ENCODE assay signal across 8 cellular contexts in the genomic region with DNA sequence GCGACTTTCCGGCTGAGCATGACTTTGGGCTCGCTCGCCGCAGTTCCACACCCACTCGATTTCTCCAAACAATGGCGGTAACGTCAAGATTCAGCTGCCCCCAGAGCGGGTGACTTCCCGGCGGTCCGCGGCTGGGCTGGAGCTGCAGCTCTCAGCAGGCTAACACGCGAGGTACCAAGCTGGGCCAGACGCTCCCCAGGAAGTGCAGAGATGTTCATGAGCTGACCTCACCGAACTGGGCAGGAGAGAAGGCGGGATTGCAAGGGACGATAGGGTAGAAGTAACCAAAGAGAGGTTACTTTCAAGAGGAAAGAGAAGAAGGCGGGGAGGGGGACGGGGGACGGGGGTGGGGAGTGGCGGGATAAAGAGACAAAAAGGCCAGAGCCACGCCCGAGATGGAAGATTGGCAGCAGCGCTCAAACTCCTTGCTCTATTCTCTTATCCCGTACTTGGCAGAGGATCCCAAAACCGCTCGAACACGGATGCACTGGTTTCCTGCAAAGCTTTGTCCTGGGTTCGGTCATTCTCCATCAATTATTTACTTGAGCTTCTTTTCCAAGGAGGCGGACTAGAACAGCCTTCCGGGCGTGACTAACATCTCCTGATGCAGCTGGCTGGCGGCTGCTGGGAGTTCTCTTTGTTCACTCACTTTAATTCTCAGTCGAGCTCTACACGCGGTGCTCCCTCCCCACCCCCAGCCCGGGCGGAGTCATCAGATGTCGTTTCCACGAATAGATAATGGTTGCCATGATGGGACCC.
A peak's percentile ranks its signal among the peaks of the same experiment; 100 is the strongest.
DNase-seq lines count a peak whose midpoint lies in the region; ATAC-seq and TF ChIP-seq lines count a peak whose summit lies in the region.

A gene (minus strand): TSS at position 626 of the 759 bp plus-strand sequence.

- H4K20me1 ChIP-seq in hepatocyte (ENCODE audit: insufficient read depth, poor library complexity, severe bottlenecking), result no peaks in the 10 kb centered on the region

- TF ChIP-seq CTCF in hepatocyte (IDR thresholded peaks at IDR 0.05; ENCODE audit: poor library complexity), result no peak

- H3K4me2 ChIP-seq in hepatocyte, result peak within 1 kb of the TSS; percentile 48

- peaks cover 72% of the 10 kb centered on the region for H3K27me3 ChIP-seq in hepatocyte

- no peak for ATAC-seq in HG03469 (IDR thresholded peaks at IDR 0.05; ENCODE audit: unreplicated experiment)
- no peak for ATAC-seq in HG03457 (IDR thresholded peaks at IDR 0.05; ENCODE audit: unreplicated experiment)

- no peaks in the 10 kb centered on the region for H3K79me2 ChIP-seq in hepatocyte

- H3K9me2 ChIP-seq in hepatocyte (replicated peaks; ENCODE audit: insufficient read depth), result no peaks in the 10 kb centered on the region

- H3K4me3 ChIP-seq in hepatocyte, result no peak within 1 kb of the TSS

- no peak within 1 kb of the TSS for H2AFZ ChIP-seq in hepatocyte

- no peak within 1 kb of the TSS for H3K27ac ChIP-seq in hepatocyte

- no peaks in the 10 kb centered on the region for H3K9me3 ChIP-seq in hepatocyte (ENCODE audit: low read depth)

- H3K36me3 ChIP-seq in hepatocyte (replicated peaks; ENCODE audit: insufficient read depth, low read depth), result no peaks in the 10 kb centered on the region

- under 1% methylated on average over 38 of the region's 42 CpGs for WGBS in hepatocyte (ENCODE audit: low lambda C conversion rate, missing lambda C conversion rate)

- H3K4me1 ChIP-seq in hepatocyte (ENCODE audit: insufficient read depth), result peaks cover 10% of the 10 kb centered on the region

- DNase-seq in Daoy (ENCODE audit: low read depth) (peak; percentile 94), NCI-H2227 treated with DMSO at 0.1 percent for 48 hours (lab: John Stamatoyannopoulos, UW) (peak; percentile 95), hepatocyte (ENCODE audit: low spot score) (peak; percentile 44), DMS114 treated with DMSO at 0.1 percent for 48 hours (lab: John Stamatoyannopoulos, UW; ENCODE audit: unreplicated experiment) (no peak)
- DNase-seq in activated T-cell treated with anti-CD3 and anti-CD28 coated beads, Interleukin-2, amount 50 U/mL, for 48 hours, result peak; percentile 72 to 73
- DNase-seq in stimulated activated CD4-positive, alpha-beta T cell treated with anti-CD3 and anti-CD28 coated beads, Interleukin-1b, Interleukin-23, amount 100 ng/mL, for 4 hours (ENCODE audit: low read depth in 2 of 2), result peak; percentile 39 to 48
